ENCODE assay signal across 1 cellular context in the genomic region with DNA sequence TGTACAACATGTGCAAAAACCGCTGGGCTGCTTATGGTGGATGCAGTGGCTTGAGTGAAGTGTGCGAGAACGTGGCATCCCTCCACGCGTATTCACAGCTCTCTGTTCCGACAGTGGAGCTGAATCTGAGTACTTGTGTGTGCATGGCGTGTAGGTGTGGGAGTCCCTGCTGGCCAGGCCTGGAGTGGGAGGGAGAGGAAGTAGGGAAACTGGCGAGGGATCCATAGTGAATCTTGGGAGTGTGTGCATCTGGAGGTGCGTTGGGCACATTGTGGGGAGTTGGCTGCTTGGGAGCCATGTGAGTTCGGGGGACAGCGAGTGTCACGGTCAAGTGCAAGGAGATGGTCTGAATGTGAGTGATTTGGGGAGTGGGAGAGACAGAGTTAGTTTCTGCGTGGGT.
A peak's percentile ranks its signal among the peaks of the same experiment; 100 is the strongest.
TF ChIP-seq lines count a peak whose summit lies in the region.

No MANE protein-coding gene starts in this region.

TF ChIP-seq in GM12878, 131 proteins besides CTCF, POLR2A, EP300 and RAD21:
- no peak for TF ChIP-seq CBFB (IDR thresholded peaks at IDR 0.05; ENCODE audit: low read depth)
- TF ChIP-seq MTA2 (IDR thresholded peaks at IDR 0.05; ENCODE audit: low read depth) = no peak
- TF ChIP-seq, protein P1, sequence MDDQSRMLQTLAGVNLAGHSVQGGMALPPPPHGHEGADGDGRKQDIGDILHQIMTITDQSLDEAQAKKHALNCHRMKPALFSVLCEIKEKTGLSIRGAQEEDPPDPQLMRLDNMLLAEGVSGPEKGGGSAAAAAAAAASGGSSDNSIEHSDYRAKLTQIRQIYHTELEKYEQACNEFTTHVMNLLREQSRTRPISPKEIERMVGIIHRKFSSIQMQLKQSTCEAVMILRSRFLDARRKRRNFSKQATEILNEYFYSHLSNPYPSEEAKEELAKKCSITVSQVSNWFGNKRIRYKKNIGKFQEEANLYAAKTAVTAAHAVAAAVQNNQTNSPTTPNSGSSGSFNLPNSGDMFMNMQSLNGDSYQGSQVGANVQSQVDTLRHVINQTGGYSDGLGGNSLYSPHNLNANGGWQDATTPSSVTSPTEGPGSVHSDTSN (IDR thresholded peaks at IDR 0.05; ENCODE audit: insufficient replicate concordance, low read depth, low read length) = peak; percentile 5
- no peak for TF ChIP-seq ATF7 (IDR thresholded peaks at IDR 0.05; ENCODE audit: low read depth)
- peak; percentile 38 for TF ChIP-seq BCL3 (IDR thresholded peaks at IDR 0.05; ENCODE audit: borderline replicate concordance, insufficient read depth, low read depth, low read length, poor library complexity, severe bottlenecking)
